ENCODE assay signal across 12 cellular contexts in the genomic region with DNA sequence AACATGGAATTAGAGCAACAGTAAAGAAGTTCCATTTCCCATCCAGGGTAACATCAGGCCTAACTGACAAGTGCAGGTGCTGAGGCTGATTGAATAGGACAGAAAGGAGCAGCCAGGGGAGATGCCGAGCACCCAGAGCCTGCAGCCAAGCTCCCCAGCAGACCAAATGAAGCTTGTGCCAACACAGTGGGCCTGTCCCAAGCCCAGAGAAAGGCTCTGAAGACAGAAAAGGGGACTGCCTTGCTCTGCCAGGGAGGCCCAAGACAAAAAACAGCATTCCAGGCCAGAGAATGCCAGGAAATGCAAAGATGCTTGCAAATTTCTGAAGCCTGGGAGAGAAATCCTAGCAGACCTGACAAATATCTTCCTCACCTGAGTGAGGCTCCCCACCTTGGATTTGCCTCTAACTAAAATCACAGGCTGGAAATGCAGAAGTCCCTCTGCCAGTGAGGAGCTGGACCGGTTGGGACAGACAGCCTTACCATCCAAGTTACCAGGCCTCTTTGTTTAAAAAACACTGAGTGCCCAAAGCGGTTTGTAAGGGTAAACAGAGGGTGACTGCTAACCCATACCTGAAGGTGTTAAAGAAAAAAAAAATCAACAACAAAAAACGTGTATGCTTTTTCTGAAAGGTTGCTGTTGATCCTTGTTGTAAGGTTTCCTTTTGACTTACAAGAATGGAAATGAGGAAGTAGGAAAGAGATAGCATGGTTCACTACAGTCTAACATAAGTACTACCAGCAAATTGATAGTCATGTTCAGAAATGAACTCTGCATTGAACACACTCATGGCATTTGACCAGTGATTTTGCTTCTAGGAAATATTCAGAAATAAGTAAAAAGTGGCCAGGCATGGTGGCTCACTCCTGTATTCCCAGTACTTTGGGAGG. TPM values are rescaled to one million over a fixed set of nuclear protein-coding genes. Genes with fewer than 3 reads are reported as not detected.
DNase-seq lines count a peak whose midpoint lies in the region; ATAC-seq, FAIRE-seq and TF ChIP-seq lines count a peak whose summit lies in the region.
"Had no signal": no experiment of that assay in that cellular context is flagged by ENCODE, and none has a peak within 500 bp of the region (broad histone marks: within the 10 kb centered on the region; RNA-seq: fewer than 3 reads in every experiment).

No MANE protein-coding gene starts in this region.

- no peaks in the 10 kb centered on the region for H3K79me2 ChIP-seq in Loucy (ENCODE audit: insufficient read depth, low read length)

- peaks cover 14% of the 10 kb centered on the region for H3K4me1 Mint-ChIP-seq in neural crest cell
- H3K4me1 Mint-ChIP-seq: central memory CD8-positive, alpha-beta T cell had no signal

- H3K27me3 Mint-ChIP-seq in neural crest cell (ENCODE audit: low read depth): no peaks in the 10 kb centered on the region
- H3K27me3 Mint-ChIP-seq: central memory CD8-positive, alpha-beta T cell had no signal

- ATAC-seq in GM19023 (IDR thresholded peaks at IDR 0.05; ENCODE audit: unreplicated experiment): peak; percentile 76
- peak; percentile 82 for ATAC-seq in HG02678 (IDR thresholded peaks at IDR 0.05; ENCODE audit: unreplicated experiment)

- DNase-seq in neural crest cell (ENCODE audit: low read depth, low spot score): no peak
- no peak for DNase-seq in DMS53 (lab: John Stamatoyannopoulos, UW)
- DNase-seq in NCI-H774 (lab: John Stamatoyannopoulos, UW): no peak
- no peak for DNase-seq in NCI-H1436 treated with DMSO at 0.1 percent for 48 hours (lab: John Stamatoyannopoulos, UW)
- no peak for DNase-seq in RCC 7860 (ENCODE audit: low spot score)
- DNase-seq: activated CD4-positive, alpha-beta T cell treated with anti-CD3 and anti-CD28 coated beads, Interleukin-2, amount 50 U/mL, for 48 hours; kidney; NCI-H345 had no signal

- H3K4me3 ChIP-seq in Loucy (ENCODE audit: low read length, poor library complexity, severe bottlenecking): no peak overlapping the region

- H3K9ac ChIP-seq in Loucy (ENCODE audit: low read depth, low read length, poor library complexity, severe bottlenecking): no peak overlapping the region

- no peaks in the 10 kb centered on the region for H3K27me3 ChIP-seq in Loucy (ENCODE audit: insufficient read depth, low read length, poor library complexity, severe bottlenecking)

- no peaks in the 10 kb centered on the region for H3K9me3 ChIP-seq in Loucy (ENCODE audit: insufficient read depth, low read depth, low read length)

- H3K27ac Mint-ChIP-seq in neural crest cell (ENCODE audit: unreplicated experiment): peak overlapping the region; percentile 66

- H3K9me2 ChIP-seq in Loucy (replicated peaks; ENCODE audit: low read depth, low read length): no peaks in the 10 kb centered on the region

- no peak overlapping the region for H3K4me2 ChIP-seq in Loucy (ENCODE audit: low read depth, low read length, poor library complexity, severe bottlenecking)

- H3K9me3 Mint-ChIP-seq in neural crest cell: no peaks in the 10 kb centered on the region
- H3K9me3 Mint-ChIP-seq: central memory CD8-positive, alpha-beta T cell had no signal

- no peak for FAIRE-seq in RCC 7860 (lab: Jason Lieb, UNC)
- FAIRE-seq: kidney had no signal

- no peaks in the 10 kb centered on the region for H3K36me3 ChIP-seq in Loucy (ENCODE audit: insufficient read depth, low read length)

- H4K20me1 ChIP-seq in Loucy (ENCODE audit: insufficient read depth, low read length, poor library complexity, severe bottlenecking): no peaks in the 10 kb centered on the region

- no peaks in the 10 kb centered on the region for H3K4me1 ChIP-seq in Loucy (ENCODE audit: insufficient read depth, low read length, poor library complexity, severe bottlenecking)

- no peaks in the 10 kb centered on the region for H3F3A ChIP-seq in Loucy (ENCODE audit: low read depth)

- peak overlapping the region; percentile 56 for H2AFZ ChIP-seq in Loucy (ENCODE audit: low read length)

- H3K36me3 Mint-ChIP-seq in neural crest cell (ENCODE audit: low read depth): no peaks in the 10 kb centered on the region

- H3K4me3 Mint-ChIP-seq in neural crest cell: no peak overlapping the region
- H3K4me3 Mint-ChIP-seq: central memory CD8-positive, alpha-beta T cell had no signal

- no peak for TF ChIP-seq CTCF in Loucy (conservative IDR thresholded peaks at IDR 0.05; ENCODE audit: low read length)
- no peak for TF ChIP-seq CTCF in neural crest cell (conservative IDR thresholded peaks at IDR 0.05)

RNA-seq across cellular contexts. Expression of a gene that starts 11.9 kb away (rescaled TPM):
- total RNA-seq in neural crest cell: 735 and 773 TPM in 2 replicates

RNA-seq across cellular contexts. Expression of a gene that starts 55.3 kb away (rescaled TPM):
- total RNA-seq in neural crest cell: not detected in 2 replicates
- total RNA-seq: kidney had no signal
